ENCODE assay signal across 8 cellular contexts in genomic region chr11:96228472-96228871, GRCh38.
A peak's percentile ranks its signal among the peaks of the same experiment; 100 is the strongest.
DNase-seq lines count a peak whose midpoint lies in the region; ATAC-seq and TF ChIP-seq lines count a peak whose summit lies in the region.

No MANE protein-coding gene starts in this region.

- H3K4me1 ChIP-seq in lower lobe of right lung (peaks cover 52% of the 10 kb centered on the region), upper lobe of right lung (peaks cover 32% of the 10 kb centered on the region)

- CTCF ChIA-PET in activated CD4-positive, alpha-beta memory T cell treated with anti-CD3 and anti-CD28 coated beads for 36 hours (lab: Charles Lee): interaction anchor here (1.0 to 1.4 kb wide), 3 partner anchors 11 to 173 kb away, joined by 3 to 4 read pairs (median 3); no protein-coding TSS in a partner anchor
- CTCF ChIA-PET in activated CD4-positive, alpha-beta memory T cell treated with anti-CD3 and anti-CD28 coated beads, Interleukin-2, amount 10 ng/mL, durations not matched to agents 7 days and 5 days (lab: Charles Lee): interaction anchor here (2.4 kb wide), 1 partner anchor 115 kb away, joined by 6 read pairs; the partner anchor contains the start of gene MAML2

- DNase-seq in activated CD4-positive, alpha-beta memory T cell treated with anti-CD3 and anti-CD28 coated beads for 36 hours: no peak
- DNase-seq in activated CD4-positive, alpha-beta memory T cell treated with anti-CD3 and anti-CD28 coated beads, Interleukin-2, amount 10 ng/mL, durations not matched to agents 7 days and 5 days: no peak
- DNase-seq in cardiac fibroblast (ENCODE audit: low read depth in 2 of 2) (peak; percentile 94 to 97), lower lobe of right lung (peak; percentile 49), upper lobe of right lung (no peak), NK-92 (lab: John Stamatoyannopoulos, UW; ENCODE audit: unreplicated experiment) (no peak)
- DNase-seq in stimulated activated effector memory CD8-positive, alpha-beta T cell treated with anti-CD3 and anti-CD28 coated beads, Interleukin-12 subunit alpha, Interleukin-12 subunit beta, amount 100 ng/mL, for 72 hours (ENCODE audit: low spot score in 2 of 2): no peak

- H3K27ac ChIP-seq in lower lobe of right lung: peak overlapping the region; percentile 63
- peak overlapping the region; percentile 71 for H3K27ac ChIP-seq in upper lobe of right lung

- H3K4me1 Mint-ChIP-seq in activated CD4-positive, alpha-beta memory T cell treated with anti-CD3 and anti-CD28 coated beads for 36 hours (ENCODE audit: low read depth): peaks cover 79% of the 10 kb centered on the region
- H3K4me1 Mint-ChIP-seq in activated CD4-positive, alpha-beta memory T cell treated with anti-CD3 and anti-CD28 coated beads, Interleukin-2, amount 10 ng/mL, durations not matched to agents 7 days and 5 days: peaks cover 31% of the 10 kb centered on the region
- peaks cover 38% of the 10 kb centered on the region for H3K4me1 Mint-ChIP-seq in stimulated activated effector memory CD8-positive, alpha-beta T cell treated with anti-CD3 and anti-CD28 coated beads, Interleukin-12 subunit alpha, Interleukin-12 subunit beta, amount 100 ng/mL, for 72 hours

- POLR2A ChIA-PET in activated CD4-positive, alpha-beta memory T cell treated with anti-CD3 and anti-CD28 coated beads for 36 hours (lab: Charles Lee): interaction anchor here (0.9 kb wide), 1 partner anchor 15 kb away, joined by 3 read pairs; no protein-coding TSS in a partner anchor
- POLR2A ChIA-PET in activated CD4-positive, alpha-beta memory T cell treated with anti-CD3 and anti-CD28 coated beads, Interleukin-2, amount 10 ng/mL, durations not matched to agents 7 days and 5 days (lab: Charles Lee): interaction anchor here (1.0 kb wide), 1 partner anchor 9 kb away, joined by 3 read pairs; no protein-coding TSS in a partner anchor

- ATAC-seq in lower lobe of right lung (peak; percentile 52 to 60), upper lobe of right lung (peak; percentile 56), GM21526 (IDR thresholded peaks at IDR 0.05; ENCODE audit: low FRiP score, unreplicated experiment) (no peak)
- ATAC-seq in stimulated activated effector memory CD8-positive, alpha-beta T cell treated with anti-CD3 and anti-CD28 coated beads, Interleukin-12 subunit alpha, Interleukin-12 subunit beta, amount 100 ng/mL, for 72 hours: no peak

- H3K4me3 ChIP-seq in cardiac fibroblast (replicated peaks in 1 of 2; ENCODE audit: low read depth in 2 of 2, low read length in 2 of 2) (no peak overlapping the region), lower lobe of right lung (no peak overlapping the region), upper lobe of right lung (no peak overlapping the region)

- H3K36me3 ChIP-seq in lower lobe of right lung (no peaks in the 10 kb centered on the region), upper lobe of right lung (no peaks in the 10 kb centered on the region)

- no peak for TF ChIP-seq CTCF in cardiac fibroblast (IDR thresholded peaks at IDR 0.05; ENCODE audit: low read depth, low read length)
- TF ChIP-seq CTCF in lower lobe of right lung (IDR thresholded peaks at IDR 0.05): no peak
- no peak for TF ChIP-seq CTCF in upper lobe of right lung (IDR thresholded peaks at IDR 0.05)

- peak overlapping the region; percentile 83 for H3K27ac Mint-ChIP-seq in activated CD4-positive, alpha-beta memory T cell treated with anti-CD3 and anti-CD28 coated beads for 36 hours
- H3K27ac Mint-ChIP-seq in activated CD4-positive, alpha-beta memory T cell treated with anti-CD3 and anti-CD28 coated beads, Interleukin-2, amount 10 ng/mL, durations not matched to agents 7 days and 5 days: no peak overlapping the region
- no peak overlapping the region for H3K27ac Mint-ChIP-seq in stimulated activated effector memory CD8-positive, alpha-beta T cell treated with anti-CD3 and anti-CD28 coated beads, Interleukin-12 subunit alpha, Interleukin-12 subunit beta, amount 100 ng/mL, for 72 hours

- H3K36me3 Mint-ChIP-seq in activated CD4-positive, alpha-beta memory T cell treated with anti-CD3 and anti-CD28 coated beads for 36 hours: peaks cover 24% of the 10 kb centered on the region
- H3K36me3 Mint-ChIP-seq in activated CD4-positive, alpha-beta memory T cell treated with anti-CD3 and anti-CD28 coated beads, Interleukin-2, amount 10 ng/mL, durations not matched to agents 7 days and 5 days (ENCODE audit: low read depth): peaks cover 16% of the 10 kb centered on the region
- peaks cover 3% of the 10 kb centered on the region for H3K36me3 Mint-ChIP-seq in stimulated activated effector memory CD8-positive, alpha-beta T cell treated with anti-CD3 and anti-CD28 coated beads, Interleukin-12 subunit alpha, Interleukin-12 subunit beta, amount 100 ng/mL, for 72 hours

- H3K9me3 ChIP-seq in lower lobe of right lung: no peaks in the 10 kb centered on the region
- no peaks in the 10 kb centered on the region for H3K9me3 ChIP-seq in upper lobe of right lung

- intact Hi-C loops in activated CD4-positive, alpha-beta memory T cell treated with anti-CD3 and anti-CD28 coated beads for 36 hours (cut with micrococcal nuclease): no loop called here
- intact Hi-C loops in lower lobe of right lung (cut with DNase I): no loop called here
- intact Hi-C loops in upper lobe of right lung (cut with DNase I): no loop called here

- no peak overlapping the region for H3K4me3 Mint-ChIP-seq in activated CD4-positive, alpha-beta memory T cell treated with anti-CD3 and anti-CD28 coated beads for 36 hours
- no peak overlapping the region for H3K4me3 Mint-ChIP-seq in activated CD4-positive, alpha-beta memory T cell treated with anti-CD3 and anti-CD28 coated beads, Interleukin-2, amount 10 ng/mL, durations not matched to agents 7 days and 5 days
- H3K4me3 Mint-ChIP-seq in stimulated activated effector memory CD8-positive, alpha-beta T cell treated with anti-CD3 and anti-CD28 coated beads, Interleukin-12 subunit alpha, Interleukin-12 subunit beta, amount 100 ng/mL, for 72 hours: no peak overlapping the region

- no peaks in the 10 kb centered on the region for H3K9me3 Mint-ChIP-seq in activated CD4-positive, alpha-beta memory T cell treated with anti-CD3 and anti-CD28 coated beads for 36 hours
- H3K9me3 Mint-ChIP-seq in activated CD4-positive, alpha-beta memory T cell treated with anti-CD3 and anti-CD28 coated beads, Interleukin-2, amount 10 ng/mL, durations not matched to agents 7 days and 5 days: no peaks in the 10 kb centered on the region
- no peaks in the 10 kb centered on the region for H3K9me3 Mint-ChIP-seq in stimulated activated effector memory CD8-positive, alpha-beta T cell treated with anti-CD3 and anti-CD28 coated beads, Interleukin-12 subunit alpha, Interleukin-12 subunit beta, amount 100 ng/mL, for 72 hours

- H3K27me3 ChIP-seq in lower lobe of right lung (ENCODE audit: low read depth) (no peaks in the 10 kb centered on the region), upper lobe of right lung (no peaks in the 10 kb centered on the region)

- H3K27me3 Mint-ChIP-seq in activated CD4-positive, alpha-beta memory T cell treated with anti-CD3 and anti-CD28 coated beads for 36 hours: no peaks in the 10 kb centered on the region
- no peaks in the 10 kb centered on the region for H3K27me3 Mint-ChIP-seq in activated CD4-positive, alpha-beta memory T cell treated with anti-CD3 and anti-CD28 coated beads, Interleukin-2, amount 10 ng/mL, durations not matched to agents 7 days and 5 days

Comparison
In these comparisons a context has a peak if more than half of its experiments do, and no peak if none do; other contexts are left out.
1. DNase-seq: peak in cardiac fibroblast (2 of 2) and lower lobe of right lung (single experiment); none in activated CD4-positive, alpha-beta memory T cell treated with anti-CD3 and anti-CD28 coated beads for 36 hours (single experiment), activated CD4-positive, alpha-beta memory T cell treated with anti-CD3 and anti-CD28 coated beads, Interleukin-2, amount 10 ng/mL, durations not matched to agents 7 days and 5 days (single experiment), upper lobe of right lung (single experiment), NK-92 (single experiment) and stimulated activated effector memory CD8-positive, alpha-beta T cell treated with anti-CD3 and anti-CD28 coated beads, Interleukin-12 subunit alpha, Interleukin-12 subunit beta, amount 100 ng/mL, for 72 hours (0 of 2).
2. ATAC-seq: peak in lower lobe of right lung (2 of 2) and upper lobe of right lung (single experiment); none in GM21526 (single experiment) and stimulated activated effector memory CD8-positive, alpha-beta T cell treated with anti-CD3 and anti-CD28 coated beads, Interleukin-12 subunit alpha, Interleukin-12 subunit beta, amount 100 ng/mL, for 72 hours (single experiment).